Comparison of ENCODE assay signal across 9 cellular contexts in genomic region chr22:16917144-16918003, GRCh38.
DNase-seq lines count a peak whose midpoint lies in the region; ATAC-seq and TF ChIP-seq lines count a peak whose summit lies in the region.
"Had no signal": no experiment of that assay in that cellular context is flagged by ENCODE, and none has a peak within 500 bp of the region (broad histone marks: within the 10 kb centered on the region; RNA-seq: fewer than 3 reads in every experiment).

No MANE protein-coding gene starts in this region.

- intact Hi-C loops in MCF 10A (cut with micrococcal nuclease): loop anchor here (1.0 to 5.0 kb wide), 3 partner anchors 141 to 584 kb away; no protein-coding TSS in a partner anchor

- no peak overlapping the region for H3K4me3 Mint-ChIP-seq in MCF 10A (ENCODE audit: unreplicated experiment)
- H3K4me3 Mint-ChIP-seq: natural killer cell treated with Interleukin-12 subunit alpha and Interleukin-12 subunit beta and Interleukin-15 and Interleukin-18, amount 100 ng/mL, for 72 hours had no signal

- BruUV-seq in MCF 10A (replicated peaks; lab: Mats Ljungman, UMichigan): no TSS peak

- CTCF ChIA-PET in MCF 10A (lab: Yijun Ruan, JAX): interaction anchor here (0.6 to 4.5 kb wide), 31 partner anchors 10 to 592 kb away, joined by 3 to 107 read pairs (median 3); no protein-coding TSS in a partner anchor

- peaks cover 15% of the 10 kb centered on the region for H3K27me3 Mint-ChIP-seq in MCF 10A (ENCODE audit: insufficient read depth, unreplicated experiment)

- no peaks in the 10 kb centered on the region for H3K36me3 Mint-ChIP-seq in MCF 10A (ENCODE audit: insufficient read depth, unreplicated experiment)
- H3K36me3 Mint-ChIP-seq: natural killer cell treated with Interleukin-12 subunit alpha and Interleukin-12 subunit beta and Interleukin-15 and Interleukin-18, amount 100 ng/mL, for 72 hours had no signal

- no peak overlapping the region for H3K4me3 ChIP-seq in GM12875 (ENCODE audit: low read depth, low read length)

- no peaks in the 10 kb centered on the region for H3K9me3 Mint-ChIP-seq in MCF 10A (ENCODE audit: unreplicated experiment)
- H3K9me3 Mint-ChIP-seq: natural killer cell treated with Interleukin-12 subunit alpha and Interleukin-12 subunit beta and Interleukin-15 and Interleukin-18, amount 100 ng/mL, for 72 hours had no signal

- peaks cover 7% of the 10 kb centered on the region for H3K4me1 Mint-ChIP-seq in MCF 10A (ENCODE audit: insufficient read depth, unreplicated experiment)

- TF ChIP-seq CTCF in GM12875 (IDR thresholded peaks at IDR 0.05; ENCODE audit: borderline replicate concordance, insufficient read depth, low read depth, low read length): peak; percentile 70
- peak; percentile 60 for TF ChIP-seq CTCF in MCF 10A (IDR thresholded peaks at IDR 0.05; ENCODE audit: unreplicated experiment)

- no peak overlapping the region for H3K27ac Mint-ChIP-seq in MCF 10A (ENCODE audit: low read depth, unreplicated experiment)
- H3K27ac Mint-ChIP-seq: natural killer cell treated with Interleukin-12 subunit alpha and Interleukin-12 subunit beta and Interleukin-15 and Interleukin-18, amount 100 ng/mL, for 72 hours had no signal

- ATAC-seq in GM18511 (IDR thresholded peaks at IDR 0.05; ENCODE audit: unreplicated experiment): no peak

- POLR2A ChIA-PET in MCF 10A (lab: Yijun Ruan, JAX): interaction anchor here (0.5 to 2.1 kb wide), 3 partner anchors 141 to 254 kb away, joined by 3 to 8 read pairs (median 3); no protein-coding TSS in a partner anchor

- DNase-seq in A172 (ENCODE audit: low spot score): peak; percentile 39
- DNase-seq in NCI-H1092 treated with DMSO at 0.1 percent for 48 hours (lab: John Stamatoyannopoulos, UW): peak; percentile 73
- DNase-seq in T-helper 2 cell: peak in 3 of 5 experiments; percentile 18 to 57 (median 40)
- peak; percentile 75 for DNase-seq in MCF 10A (ENCODE audit: unreplicated experiment)
- DNase-seq in islet precursor cell: peak; percentile 83
- DNase-seq in stimulated activated CD4-positive, alpha-beta T cell treated with anti-CD3 and anti-CD28 coated beads, Interleukin-1b, Interleukin-23, amount 100 ng/mL, for 24 hours (ENCODE audit: low read depth in 4 of 4, low spot score in 1 of 4): peak; percentile 25 to 41 (median 36)
